Comparison of ENCODE assay signal across 8 cellular contexts in genomic region chr1:196372896-196373536, GRCh38.
DNase-seq lines count a peak whose midpoint lies in the region; ATAC-seq and TF ChIP-seq lines count a peak whose summit lies in the region.

No MANE protein-coding gene starts in this region.

- intact Hi-C loops in tibial artery (cut with DNase I; ENCODE audit: low total_unique reads), result no loop called here

- in situ Hi-C loops in GM13977 (cut with MboI; ENCODE audit: low pct_unique_long_range_greater_than_20kb, low sequenced_read_pairs, unreplicated experiment), result no loop called here

- H3K27me3 ChIP-seq in tibial artery, result no peaks in the 10 kb centered on the region

- H3K27ac ChIP-seq in tibial artery, result no peak overlapping the region

- peak; percentile 40 for TF ChIP-seq CTCF in GM13977 (IDR thresholded peaks at IDR 0.05; ENCODE audit: extremely low read depth, insufficient read depth, missing control alignments)
- TF ChIP-seq CTCF in epithelial cell of esophagus (IDR thresholded peaks at IDR 0.05; ENCODE audit: insufficient read depth, low read depth, low read length, missing control alignments), result peak; percentile 38
- TF ChIP-seq CTCF in tibial artery (IDR thresholded peaks at IDR 0.05), result peak; percentile 15 to 31

- DNase-seq in AG08396 (ENCODE audit: low spot score), result peak; percentile 3
- peak; percentile 13 for DNase-seq in GM13977 (ENCODE audit: low spot score)
- peak; percentile 41 for DNase-seq in NOMO-1 treated with DMSO at 0.1 percent for 48 hours (lab: John Stamatoyannopoulos, UW; ENCODE audit: unreplicated experiment)
- DNase-seq in epithelial cell of esophagus (ENCODE audit: low read depth), result peak; percentile 57
- DNase-seq in tibial artery, result no peak
- no peak for DNase-seq in activated CD8-positive, alpha-beta memory T cell treated with anti-CD3 and anti-CD28 coated beads, Interleukin-2, amount 50 U/mL, for 48 hours
- no peak for DNase-seq in islet precursor cell

- no peaks in the 10 kb centered on the region for H3K9me3 ChIP-seq in tibial artery

- no peaks in the 10 kb centered on the region for H3K4me1 ChIP-seq in tibial artery

- H3K4me3 ChIP-seq in epithelial cell of esophagus (ENCODE audit: low read length) (no peak overlapping the region), tibial artery (no peak overlapping the region)

- peak; percentile 68 for ATAC-seq in HG02943 (IDR thresholded peaks at IDR 0.05; ENCODE audit: low read depth, unreplicated experiment)

- H3K36me3 ChIP-seq in tibial artery, result no peaks in the 10 kb centered on the region

Comparison
In these comparisons a context has a peak if more than half of its experiments do, and no peak if none do; other contexts are left out.
1. DNase-seq: peak in AG08396 (single experiment), GM13977 (single experiment), NOMO-1 treated with DMSO at 0.1 percent for 48 hours (single experiment) and epithelial cell of esophagus (single experiment); none in tibial artery (0 of 2), activated CD8-positive, alpha-beta memory T cell treated with anti-CD3 and anti-CD28 coated beads, Interleukin-2, amount 50 U/mL, for 48 hours (single experiment) and islet precursor cell (single experiment).
2. Peak in every context shown above with its lines, with median percentiles within 50 percentile points of each other: CTCF ChIP-seq.